1 cellular context compared by ENCODE assay signal in the genomic region with DNA sequence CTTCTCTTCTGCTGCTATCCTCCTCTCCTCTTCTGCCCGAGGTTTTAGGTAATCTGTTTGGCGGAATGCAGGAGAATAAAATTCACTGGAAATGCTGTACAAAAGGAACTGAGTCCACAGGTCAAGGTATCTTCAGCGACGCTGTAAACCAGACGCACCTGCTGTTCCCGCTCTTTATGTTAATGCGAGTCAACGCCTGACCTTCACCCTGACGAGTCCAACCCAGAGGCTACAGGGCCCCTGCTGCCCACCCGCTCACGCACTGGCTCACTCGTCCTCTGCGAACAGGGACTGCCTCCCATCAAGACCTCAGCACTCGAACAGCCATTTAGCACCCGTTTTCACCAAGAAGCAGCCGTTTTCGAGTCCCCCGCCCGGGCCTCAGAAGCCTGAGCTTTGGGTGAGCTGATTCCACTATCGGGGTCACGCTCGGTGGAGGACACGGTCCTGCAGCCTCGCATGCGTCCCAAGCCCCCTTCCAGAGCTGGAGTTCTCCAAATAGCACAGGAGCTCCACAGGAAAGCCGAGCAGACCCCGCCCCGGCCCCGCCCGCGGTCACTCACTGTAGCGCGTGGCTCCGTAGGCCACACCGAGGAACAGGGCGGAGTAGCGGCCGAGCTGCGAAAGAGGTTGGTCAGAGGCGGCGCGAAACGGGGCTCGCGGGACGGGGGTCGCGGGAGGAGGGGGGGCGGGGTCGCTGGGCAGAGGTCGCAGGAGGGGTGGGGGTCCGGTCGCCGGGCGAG.
TF ChIP-seq lines count a peak whose summit lies in the region.

No MANE protein-coding gene starts in this region.

TF ChIP-seq in HCT116, 20 proteins besides CTCF, POLR2A, EP300 and RAD21:
- TF ChIP-seq, protein P1, sequence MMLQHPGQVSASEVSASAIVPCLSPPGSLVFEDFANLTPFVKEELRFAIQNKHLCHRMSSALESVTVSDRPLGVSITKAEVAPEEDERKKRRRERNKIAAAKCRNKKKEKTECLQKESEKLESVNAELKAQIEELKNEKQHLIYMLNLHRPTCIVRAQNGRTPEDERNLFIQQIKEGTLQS (IDR thresholded peaks at IDR 0.05): no peak
- TF ChIP-seq CEBPB (IDR thresholded peaks at IDR 0.05; ENCODE audit: low read depth): no peak
- TF ChIP-seq ELF1 (IDR thresholded peaks at IDR 0.05; ENCODE audit: borderline replicate concordance, low read depth): no peak
- no peak for TF ChIP-seq YY1 (IDR thresholded peaks at IDR 0.05; ENCODE audit: extremely low read depth, insufficient replicate concordance, low read depth, low read length)
